In genomic region chr10:114117728-114118127, GRCh38 we compare ENCODE assay signal across 24 cellular contexts.
"Had no signal": no experiment of that assay in that cellular context is flagged by ENCODE, and none has a peak within 500 bp of the region (broad histone marks: within the 10 kb centered on the region; RNA-seq: fewer than 3 reads in every experiment).

No MANE protein-coding gene starts in this region.

- DNase-seq: colonic mucosa; cortex of kidney; dermis blood vessel endothelial cell; dorsolateral prefrontal cortex; effector CD4-positive, alpha-beta T cell; effector CD8-positive, alpha-beta T cell; effector memory CD4-positive, alpha-beta T cell; effector memory CD8-positive, alpha-beta T cell; endodermal cell; erythroblast; esophagus squamous epithelium; foreskin fibroblast; foreskin keratinocyte; foreskin melanocyte; gastrocnemius medialis; glutamatergic neuron; head of caudate nucleus; heart left ventricle had no signal

- H3K27ac Mint-ChIP-seq: dendritic cell treated with granulocyte-macrophage colony-stimulating factor and Interleukin-4, amounts not matched to agents 40 ng/mL and 50 ng/mL, for 4 days; effector memory CD8-positive, alpha-beta T cell; endodermal cell had no signal

- H3K36me3 ChIP-seq: colonic mucosa, gastrocnemius medialis had no signal

- ATAC-seq: effector memory CD8-positive, alpha-beta T cell; esophagus mucosa; foreskin keratinocyte; gastrocnemius medialis; gastroesophageal sphincter had no signal

- H3K27me3 ChIP-seq: colonic mucosa, dorsolateral prefrontal cortex, esophagus muscularis mucosa, gastrocnemius medialis, heart left ventricle had no signal

- H3K4me1 ChIP-seq: colonic mucosa, esophagus muscularis mucosa, esophagus squamous epithelium, foreskin keratinocyte, gastrocnemius medialis, gastroesophageal sphincter had no signal

- H3K9me3 ChIP-seq: colonic mucosa, esophagus muscularis mucosa, esophagus squamous epithelium, gastrocnemius medialis, gastroesophageal sphincter, heart left ventricle had no signal

- H3K4me3 ChIP-seq: colonic mucosa, coronary artery, dorsolateral prefrontal cortex, esophagus muscularis mucosa, esophagus squamous epithelium, gastrocnemius medialis, gastroesophageal sphincter had no signal

- H3K9me3 Mint-ChIP-seq: dendritic cell treated with granulocyte-macrophage colony-stimulating factor and Interleukin-4, amounts not matched to agents 40 ng/mL and 50 ng/mL, for 4 days; effector memory CD8-positive, alpha-beta T cell; endodermal cell had no signal

- H3K4me3 Mint-ChIP-seq: dendritic cell treated with granulocyte-macrophage colony-stimulating factor and Interleukin-4, amounts not matched to agents 40 ng/mL and 50 ng/mL, for 4 days; effector memory CD8-positive, alpha-beta T cell; endodermal cell had no signal

- H3K27ac ChIP-seq: colonic mucosa, coronary artery, dorsolateral prefrontal cortex, epithelial cell of prostate, esophagus muscularis mucosa, esophagus squamous epithelium, foreskin keratinocyte, gastrocnemius medialis, gastroesophageal sphincter had no signal

- H3K4me1 Mint-ChIP-seq: endodermal cell had no signal
